In the genomic region with DNA sequence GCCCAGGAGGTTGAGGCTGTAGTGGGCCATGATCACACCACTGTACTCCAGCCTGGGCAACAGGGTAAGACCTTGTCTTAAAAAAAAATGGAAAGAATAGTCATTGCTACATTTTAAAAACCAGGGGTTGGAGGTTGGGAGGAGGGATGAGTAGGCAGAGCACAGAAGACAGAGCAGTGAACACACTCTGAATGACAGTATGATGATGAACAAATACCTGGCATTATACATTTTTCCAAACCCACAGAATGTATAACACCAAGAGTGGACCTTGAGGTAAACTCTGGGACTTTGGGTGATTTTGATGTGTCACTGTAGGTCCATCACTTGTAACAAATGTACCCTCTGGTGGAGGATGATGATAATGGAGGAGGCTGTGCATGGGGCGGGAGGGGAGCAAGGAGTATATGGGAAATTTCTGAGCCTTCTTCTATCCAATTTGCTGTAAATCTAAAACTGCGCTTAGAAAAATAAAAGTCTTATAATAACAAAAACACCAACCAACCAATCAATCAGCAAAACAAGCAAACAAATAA, we compare ENCODE assay signal across 16 cellular contexts.
DNase-seq lines count a peak whose midpoint lies in the region; ATAC-seq, FAIRE-seq and TF ChIP-seq lines count a peak whose summit lies in the region.
"Had no signal": no experiment of that assay in that cellular context is flagged by ENCODE, and none has a peak within 500 bp of the region (broad histone marks: within the 10 kb centered on the region; RNA-seq: fewer than 3 reads in every experiment).

No MANE protein-coding gene starts in this region.

- no peaks in the 10 kb centered on the region for H3K36me3 ChIP-seq in K562 (ENCODE audit: control insufficient read depth, insufficient read depth, low read length)
- H3K36me3 ChIP-seq: ovary had no signal

- intact Hi-C loops in activated CD4-positive, alpha-beta T cell treated with anti-CD3 and anti-CD28 coated beads for 36 hours (cut with DNase I, micrococcal nuclease) = no loop called here
- intact Hi-C loops in K562 (cut with micrococcal nuclease) = no loop called here

- POLR2A ChIA-PET in activated CD4-positive, alpha-beta T cell treated with anti-CD3 and anti-CD28 coated beads for 36 hours (lab: Charles Lee) = no interaction called here
- POLR2A ChIA-PET in K562 (lab: Yijun Ruan, JAX) = interaction anchor here (0.8 kb wide), 1 partner anchor 623 kb away, joined by 3 read pairs; no protein-coding TSS in a partner anchor
- POLR2A ChIA-PET in naive thymus-derived CD8-positive, alpha-beta T cell (lab: Charles Lee) = no interaction called here

- TF ChIP-seq RAD21 in K562 (CRISPR knock-in tag; conservative IDR thresholded peaks at IDR 0.05 in 1 of 2, IDR thresholded peaks at IDR 0.05 in 1 of 2) = peak in 1 of 2 experiments; percentile 33; a peak in 1 of 4 replicates

- TF ChIP-seq CTCF in K562 (IDR thresholded peaks at IDR 0.05 in 2 of 3, conservative IDR thresholded peaks at IDR 0.05 in 1 of 3; ENCODE audit: insufficient read depth in 2 of 3, low read depth in 1 of 3, low read length in 3 of 3) (peak in 1 of 3 experiments; percentile 23; a peak in 2 of 6 replicates), GM20000 (IDR thresholded peaks at IDR 0.05; ENCODE audit: extremely low read depth, missing control alignments) (no peak)

- in situ Hi-C loops in K562 (cut with MboI) = no loop called here

- no peak overlapping the region for H3K27ac ChIP-seq in K562 (ENCODE audit: extremely low read depth, low read depth, low read length)
- H3K27ac ChIP-seq: ovary had no signal

- CTCF ChIA-PET in activated CD4-positive, alpha-beta T cell treated with anti-CD3 and anti-CD28 coated beads for 36 hours (lab: Charles Lee) = interaction anchor here (1.3 to 2.3 kb wide), 3 partner anchors 9 to 26 kb away, joined by 3 to 5 read pairs (median 4); no protein-coding TSS in a partner anchor
- CTCF ChIA-PET in K562 (lab: Yijun Ruan, JAX; ENCODE audit: low intra/inter-chr PET ratio) = no interaction called here

- no peaks in the 10 kb centered on the region for H3K4me1 ChIP-seq in K562 (replicated peaks in 1 of 2; ENCODE audit: control insufficient read depth in 2 of 2, insufficient read depth in 2 of 2, low read length in 2 of 2)

- H3K9me3 ChIP-seq in K562 (replicated peaks; ENCODE audit: control insufficient read depth, insufficient read depth, low read depth, low read length) = no peaks in the 10 kb centered on the region
- H3K9me3 ChIP-seq: ovary had no signal

- no peaks in the 10 kb centered on the region for H4K20me1 ChIP-seq in K562 (replicated peaks; ENCODE audit: control insufficient read depth, insufficient read depth, low read length)

- BruUV-seq in K562 (replicated peaks; lab: Mats Ljungman, UMichigan) = no TSS peak

- H2AFZ ChIP-seq in K562 (ENCODE audit: low read depth, low read length) = no peak overlapping the region

- H3K4me3 ChIP-seq in K562 = no peak overlapping the region
- H3K4me3 ChIP-seq: ovary had no signal

- peak; percentile 32 for ATAC-seq in activated CD4-positive, alpha-beta T cell treated with anti-CD3 and anti-CD28 coated beads for 36 hours
- ATAC-seq in K562 = peak; percentile 75
- no peak for ATAC-seq in naive thymus-derived CD8-positive, alpha-beta T cell

- no peaks in the 10 kb centered on the region for H3K27me3 Mint-ChIP-seq in activated CD4-positive, alpha-beta T cell treated with anti-CD3 and anti-CD28 coated beads for 36 hours
- H3K27me3 Mint-ChIP-seq in naive thymus-derived CD8-positive, alpha-beta T cell = no peaks in the 10 kb centered on the region
- H3K27me3 Mint-ChIP-seq: brain had no signal

- TF ChIP-seq POLR2A in K562 (conservative IDR thresholded peaks at IDR 0.05) = no peak

- no peaks in the 10 kb centered on the region for H3K27me3 ChIP-seq in K562 (ENCODE audit: control insufficient read depth in 2 of 2, insufficient read depth in 2 of 2, low read length in 2 of 2)
- H3K27me3 ChIP-seq: ovary had no signal

- DNase-seq in activated CD4-positive, alpha-beta T cell treated with anti-CD3 and anti-CD28 coated beads for 36 hours = no peak
- no peak for DNase-seq in activated CD4-positive, alpha-beta T cell treated with anti-CD3 and anti-CD28 coated beads, Interleukin-2, amount 50 U/mL, for 48 hours
- DNase-seq in LHCN-M2 (ENCODE audit: low read depth) = peak; percentile 7
- DNase-seq in K562 (ENCODE audit: extremely low read depth in 1 of 4, low spot score in 3 of 4) = peak in 1 of 4 experiments; percentile 2
- DNase-seq in naive thymus-derived CD8-positive, alpha-beta T cell = no peak
- DNase-seq in AML-193 (lab: John Stamatoyannopoulos, UW) = no peak
- no peak for DNase-seq in GM20000 (ENCODE audit: low spot score)
- no peak for DNase-seq in NCI-H1417 treated with DMSO at 0.1 percent for 48 hours (lab: John Stamatoyannopoulos, UW)
- DNase-seq: activated CD4-positive, alpha-beta T cell treated with anti-CD3 and anti-CD28 coated beads for 1 hour; KG1; NCI-H187; NCI-H524; ovary; stimulated activated naive CD4-positive, alpha-beta T cell treated with Interleukin-2 at 50 U/mL for 16 hours had no signal

- no peak for FAIRE-seq in K562 (lab: Jason Lieb, UNC)
- FAIRE-seq: D721Med had no signal

- no peak for TF ChIP-seq EP300 in K562 (IDR thresholded peaks at IDR 0.05; ENCODE audit: low read length)

- H3K9ac ChIP-seq in K562 (ENCODE audit: insufficient read depth in 1 of 2, low read depth in 2 of 2, low read length in 2 of 2) = no peak overlapping the region

- H3K9me3 Mint-ChIP-seq in activated CD4-positive, alpha-beta T cell treated with anti-CD3 and anti-CD28 coated beads for 36 hours (ENCODE audit: low read depth) = no peaks in the 10 kb centered on the region
- H3K9me3 Mint-ChIP-seq in naive thymus-derived CD8-positive, alpha-beta T cell = no peaks in the 10 kb centered on the region
- H3K9me3 Mint-ChIP-seq: brain had no signal

- peaks cover 52% of the 10 kb centered on the region for H3K36me3 Mint-ChIP-seq in activated CD4-positive, alpha-beta T cell treated with anti-CD3 and anti-CD28 coated beads for 36 hours (ENCODE audit: low read depth)
- H3K36me3 Mint-ChIP-seq in naive thymus-derived CD8-positive, alpha-beta T cell = peaks cover 1 to 90% (median 44%) of the 10 kb centered on the region in 3 donors

- WGBS in K562 (ENCODE audit: insufficient coverage, low coverage, missing lambda C conversion rate) = 0% methylated on average over 2 of the region's 2 CpGs

- H3K9me1 ChIP-seq in K562 (ENCODE audit: control insufficient read depth, insufficient read depth, low read length) = no peaks in the 10 kb centered on the region

- no peak overlapping the region for H3K4me3 Mint-ChIP-seq in activated CD4-positive, alpha-beta T cell treated with anti-CD3 and anti-CD28 coated beads for 36 hours
- H3K4me3 Mint-ChIP-seq in naive thymus-derived CD8-positive, alpha-beta T cell = no peak overlapping the region
- H3K4me3 Mint-ChIP-seq: brain had no signal

- peaks cover 47% of the 10 kb centered on the region for H3K4me1 Mint-ChIP-seq in activated CD4-positive, alpha-beta T cell treated with anti-CD3 and anti-CD28 coated beads for 36 hours
- H3K4me1 Mint-ChIP-seq in naive thymus-derived CD8-positive, alpha-beta T cell = peaks cover 30 to 55% (median 41%) of the 10 kb centered on the region in 4 donors
- H3K4me1 Mint-ChIP-seq: brain had no signal

- H3K27ac Mint-ChIP-seq in activated CD4-positive, alpha-beta T cell treated with anti-CD3 and anti-CD28 coated beads for 36 hours = peak overlapping the region; percentile 42
- peak overlapping the region; percentile 49 to 83 (median 64) for H3K27ac Mint-ChIP-seq in naive thymus-derived CD8-positive, alpha-beta T cell
- H3K27ac Mint-ChIP-seq: brain had no signal

- no peaks in the 10 kb centered on the region for H3K79me2 ChIP-seq in K562 (ENCODE audit: control insufficient read depth, insufficient read depth, low read length)

- H3K4me2 ChIP-seq in K562 (ENCODE audit: insufficient read depth, low read length) = no peak overlapping the region

TF ChIP-seq in K562, 482 proteins besides CTCF, POLR2A, EP300 and RAD21 (continues in another document):
- TF ChIP-seq, protein P1, sequence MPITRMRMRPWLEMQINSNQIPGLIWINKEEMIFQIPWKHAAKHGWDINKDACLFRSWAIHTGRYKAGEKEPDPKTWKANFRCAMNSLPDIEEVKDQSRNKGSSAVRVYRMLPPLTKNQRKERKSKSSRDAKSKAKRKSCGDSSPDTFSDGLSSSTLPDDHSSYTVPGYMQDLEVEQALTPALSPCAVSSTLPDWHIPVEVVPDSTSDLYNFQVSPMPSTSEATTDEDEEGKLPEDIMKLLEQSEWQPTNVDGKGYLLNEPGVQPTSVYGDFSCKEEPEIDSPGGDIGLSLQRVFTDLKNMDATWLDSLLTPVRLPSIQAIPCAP (CRISPR knock-in tag; IDR thresholded peaks at IDR 0.05; ENCODE audit: borderline replicate concordance) = no peak
- TF ChIP-seq NR2C2 (CRISPR knock-in tag; IDR thresholded peaks at IDR 0.05) (no peak), NR2C2 (tag; IDR thresholded peaks at IDR 0.05) (no peak), MAFG (tag; conservative IDR thresholded peaks at IDR 0.05) (peak; percentile 46), NFE2 (IDR thresholded peaks at IDR 0.05; ENCODE audit: low read depth) (peak; percentile 68), GTF2F1 (IDR thresholded peaks at IDR 0.05; ENCODE audit: low read depth, low read length) (no peak)
- TF ChIP-seq, protein P2, sequence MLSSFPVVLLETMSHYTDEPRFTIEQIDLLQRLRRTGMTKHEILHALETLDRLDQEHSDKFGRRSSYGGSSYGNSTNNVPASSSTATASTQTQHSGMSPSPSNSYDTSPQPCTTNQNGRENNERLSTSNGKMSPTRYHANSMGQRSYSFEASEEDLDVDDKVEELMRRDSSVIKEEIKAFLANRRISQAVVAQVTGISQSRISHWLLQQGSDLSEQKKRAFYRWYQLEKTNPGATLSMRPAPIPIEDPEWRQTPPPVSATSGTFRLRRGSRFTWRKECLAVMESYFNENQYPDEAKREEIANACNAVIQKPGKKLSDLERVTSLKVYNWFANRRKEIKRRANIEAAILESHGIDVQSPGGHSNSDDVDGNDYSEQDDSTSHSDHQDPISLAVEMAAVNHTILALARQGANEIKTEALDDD (IDR thresholded peaks at IDR 0.05) = no peak

Comparison
In these comparisons a context has a peak if more than half of its experiments do, and no peak if none do; other contexts are left out.
1. ATAC-seq: peak in activated CD4-positive, alpha-beta T cell treated with anti-CD3 and anti-CD28 coated beads for 36 hours (single experiment) and K562 (single experiment); none in naive thymus-derived CD8-positive, alpha-beta T cell (0 of 2).